Comparison of ENCODE assay signal across 21 cellular contexts in genomic region chr18:36851202-36851590, GRCh38.
"Had no signal": no experiment of that assay in that cellular context is flagged by ENCODE, and none has a peak within 500 bp of the region (broad histone marks: within the 10 kb centered on the region; RNA-seq: fewer than 3 reads in every experiment).

No MANE protein-coding gene starts in this region.

- H3K4me1 ChIP-seq: lower lobe of right lung had no signal

- H3K27ac ChIP-seq: lower lobe of right lung, thoracic aorta, WERI-Rb-1 had no signal

- H3K36me3 ChIP-seq: lower lobe of right lung, thoracic aorta, WERI-Rb-1 had no signal

- H3K27me3 Mint-ChIP-seq: activated CD4-positive, alpha-beta T cell treated with anti-CD3 and anti-CD28 coated beads, Interleukin-2, amount 10 ng/mL, durations not matched to agents 7 days and 5 days; activated CD8-positive, alpha-beta memory T cell treated with anti-CD3 and anti-CD28 coated beads, Interleukin-2, amount 10 ng/mL, durations not matched to agents 7 days and 5 days; activated CD8-positive, alpha-beta T cell treated with anti-CD3 and anti-CD28 coated beads for 36 hours; activated naive CD8-positive, alpha-beta T cell treated with anti-CD3 and anti-CD28 coated beads, Interleukin-2, amount 10 ng/mL, durations not matched to agents 7 days and 5 days; naive B cell; type B pancreatic cell had no signal

- ATAC-seq: lower lobe of right lung, sciatic nerve had no signal

- H3K4me3 ChIP-seq: lower lobe of right lung, thoracic aorta had no signal

- DNase-seq: activated CD4-positive, alpha-beta T cell treated with anti-CD3 and anti-CD28 coated beads, Interleukin-2, amount 10 ng/mL, durations not matched to agents 7 days and 5 days; activated CD4-positive, CD25-positive, alpha-beta regulatory T cell treated with anti-CD3 and anti-CD28 coated beads, Interleukin-2, amount 50 U/mL, for 72 hours; activated CD8-positive, alpha-beta memory T cell treated with anti-CD3 and anti-CD28 coated beads, Interleukin-2, amount 10 ng/mL, durations not matched to agents 7 days and 5 days; activated CD8-positive, alpha-beta T cell treated with anti-CD3 and anti-CD28 coated beads for 36 hours; activated naive CD4-positive, alpha-beta T cell treated with Interleukin-2 at 50 U/mL for 16 hours; activated naive CD8-positive, alpha-beta T cell treated with anti-CD3 and anti-CD28 coated beads, Interleukin-2, amount 10 ng/mL, durations not matched to agents 7 days and 5 days; amygdala; cerebellar nuclear complex; cortex of kidney; kidney; lower lobe of right lung; naive B cell; occipital lobe; posterior cingulate gyrus; stimulated activated CD8-positive, alpha-beta memory T cell treated with anti-CD3 and anti-CD28 coated beads, Interleukin-4, amount 100 ng/mL, for 48 hours; stimulated activated naive CD4-positive, alpha-beta T cell; WERI-Rb-1 had no signal

- H3K4me1 Mint-ChIP-seq: activated CD4-positive, alpha-beta T cell treated with anti-CD3 and anti-CD28 coated beads, Interleukin-2, amount 10 ng/mL, durations not matched to agents 7 days and 5 days; activated naive CD8-positive, alpha-beta T cell treated with anti-CD3 and anti-CD28 coated beads, Interleukin-2, amount 10 ng/mL, durations not matched to agents 7 days and 5 days had no signal

- H3K4me3 Mint-ChIP-seq: activated CD4-positive, alpha-beta T cell treated with anti-CD3 and anti-CD28 coated beads, Interleukin-2, amount 10 ng/mL, durations not matched to agents 7 days and 5 days; activated CD8-positive, alpha-beta memory T cell treated with anti-CD3 and anti-CD28 coated beads, Interleukin-2, amount 10 ng/mL, durations not matched to agents 7 days and 5 days; activated CD8-positive, alpha-beta T cell treated with anti-CD3 and anti-CD28 coated beads for 36 hours; activated naive CD8-positive, alpha-beta T cell treated with anti-CD3 and anti-CD28 coated beads, Interleukin-2, amount 10 ng/mL, durations not matched to agents 7 days and 5 days; naive B cell; neural crest cell; type B pancreatic cell had no signal

- H3K27ac Mint-ChIP-seq: activated CD4-positive, alpha-beta T cell treated with anti-CD3 and anti-CD28 coated beads, Interleukin-2, amount 10 ng/mL, durations not matched to agents 7 days and 5 days; activated CD8-positive, alpha-beta memory T cell treated with anti-CD3 and anti-CD28 coated beads, Interleukin-2, amount 10 ng/mL, durations not matched to agents 7 days and 5 days; activated CD8-positive, alpha-beta T cell treated with anti-CD3 and anti-CD28 coated beads for 36 hours; activated naive CD8-positive, alpha-beta T cell treated with anti-CD3 and anti-CD28 coated beads, Interleukin-2, amount 10 ng/mL, durations not matched to agents 7 days and 5 days; type B pancreatic cell had no signal
